ENCODE assay signal across 1 cellular context in genomic region chr12:121423682-121424631, GRCh38.
TF ChIP-seq lines count a peak whose summit lies in the region.

No MANE protein-coding gene starts in this region.

TF ChIP-seq in GM12878, 131 proteins besides CTCF, POLR2A, EP300 and RAD21:
- TF ChIP-seq RAD51 (IDR thresholded peaks at IDR 0.05) = no peak
